In the genomic region with DNA sequence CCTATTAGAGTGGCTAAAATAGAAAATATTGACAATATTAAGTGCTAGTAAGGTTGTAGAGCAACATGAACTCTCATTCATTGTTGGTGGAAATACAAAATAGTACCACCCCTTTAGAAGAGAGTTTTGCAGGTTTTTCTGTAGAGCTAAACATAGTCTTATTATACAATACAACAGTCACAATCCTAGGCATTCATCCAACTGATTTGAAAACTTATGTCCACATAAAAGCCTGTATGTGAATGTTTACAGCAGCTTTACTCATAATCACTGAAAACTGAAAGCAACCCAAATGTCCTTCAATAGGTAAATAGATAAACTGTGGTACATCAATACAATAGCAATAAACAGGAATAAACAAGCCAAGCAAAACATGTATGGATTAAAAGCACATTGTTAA, we compare ENCODE assay signal across 25 cellular contexts.
DNase-seq lines count a peak whose midpoint lies in the region; ATAC-seq, FAIRE-seq and TF ChIP-seq lines count a peak whose summit lies in the region.
"Had no signal": no experiment of that assay in that cellular context is flagged by ENCODE, and none has a peak within 500 bp of the region (broad histone marks: within the 10 kb centered on the region; RNA-seq: fewer than 3 reads in every experiment).

No MANE protein-coding gene starts in this region.

- H3K27ac ChIP-seq in A549 (no peak overlapping the region), IMR-90 (ENCODE audit: insufficient read depth, low read length) (no peak overlapping the region), PC-3 (ENCODE audit: low read length) (no peak overlapping the region)
- H3K27ac ChIP-seq: 22Rv1, BLaER1 had no signal

- no peak overlapping the region for H2BK15ac ChIP-seq in IMR-90 (ENCODE audit: low read depth, low read length)

- no peak overlapping the region for H3K14ac ChIP-seq in IMR-90 (replicated peaks; ENCODE audit: low read depth, low read length)

- TF ChIP-seq POLR2A in A549 (IDR thresholded peaks at IDR 0.05; ENCODE audit: low read length) (no peak), IMR-90 (IDR thresholded peaks at IDR 0.05; ENCODE audit: low read depth, low read length) (no peak)

- TF ChIP-seq RAD21 in A549 (conservative IDR thresholded peaks at IDR 0.05 in 1 of 2, IDR thresholded peaks at IDR 0.05 in 1 of 2) (no peak), IMR-90 (IDR thresholded peaks at IDR 0.05; ENCODE audit: low read length) (no peak)

- TF ChIP-seq EP300 in A549 (IDR thresholded peaks at IDR 0.05) = no peak

- no peak overlapping the region for H3K56ac ChIP-seq in IMR-90 (ENCODE audit: extremely low read depth, insufficient read depth, low read length)

- POLR2A ChIA-PET in A549 (lab: Yijun Ruan, JAX) (no interaction called here), IMR-90 (lab: Charles Lee; ENCODE audit: unreplicated experiment) (no interaction called here), PC-3 (lab: Charles Lee; ENCODE audit: unreplicated experiment) (no interaction called here)

- no peak overlapping the region for H3K4ac ChIP-seq in IMR-90 (ENCODE audit: low read depth, low read length)

- H4K20me1 ChIP-seq in IMR-90 (ENCODE audit: insufficient read depth, low read length) (no peaks in the 10 kb centered on the region), PC-3 (ENCODE audit: low read length) (no peaks in the 10 kb centered on the region)
- H4K20me1 ChIP-seq: BLaER1 had no signal

- no peaks in the 10 kb centered on the region for H3K9me2 ChIP-seq in PC-3 (replicated peaks; ENCODE audit: low read length)

- H3K79me1 ChIP-seq in IMR-90 (ENCODE audit: low read depth in 1 of 2, low read length in 2 of 2) = no peaks in the 10 kb centered on the region

- H3K9me3 ChIP-seq in A549 = peaks cover 10% of the 10 kb centered on the region; the same call in 2 of the 3 replicates
- H3K9me3 ChIP-seq in IMR-90 (ENCODE audit: control insufficient read depth, insufficient read depth, low read length) = no peaks in the 10 kb centered on the region
- 0 out of 2 replicates have a peak, but pooled peaks cover 3% of the 10 kb centered on the region for H3K9me3 ChIP-seq in PC-3 (ENCODE audit: low read length)
- H3K9me3 ChIP-seq: BE2C, BLaER1 had no signal

- in situ Hi-C loops in IMR-90 (cut with MboI; ENCODE audit: low sequenced_read_pairs) = no loop called here

- H3K9me1 ChIP-seq in IMR-90 (ENCODE audit: insufficient read depth, low read length) = no peaks in the 10 kb centered on the region; the same call in 1 of the 2 replicates

- H3K18ac ChIP-seq in IMR-90 (ENCODE audit: low read depth, low read length) = no peak overlapping the region

- H3K9ac ChIP-seq in IMR-90 (ENCODE audit: low read depth, low read length) (no peak overlapping the region), PC-3 (ENCODE audit: low read length) (no peak overlapping the region)
- H3K9ac ChIP-seq: BLaER1 had no signal

- H2AFZ ChIP-seq in IMR-90 (replicated peaks; ENCODE audit: low read length, poor library complexity) (no peak overlapping the region), PC-3 (ENCODE audit: low read length) (no peak overlapping the region)

- no peak overlapping the region for H2AK9ac ChIP-seq in IMR-90 (replicated peaks; ENCODE audit: low read depth, low read length, poor library complexity)

- peaks cover 5% of the 10 kb centered on the region for H3F3A ChIP-seq in PC-3 (ENCODE audit: low read length, unreplicated experiment)

- no peak for FAIRE-seq in A549 (lab: Jason Lieb, UNC)
- FAIRE-seq: G401.6, GM12891, GM19239 had no signal

- no TSS peak for BruUV-seq in IMR-90 (replicated peaks; lab: Mats Ljungman, UMichigan)
- BruUV-seq in PC-3 (replicated peaks; lab: Mats Ljungman, UMichigan) = no TSS peak

- ATAC-seq in A549 (no peak), IMR-90 (ENCODE audit: low read depth) (no peak), PC-3 (peak; percentile 19; the same call in 1 of the 2 replicates), HG03520 (IDR thresholded peaks at IDR 0.05; ENCODE audit: unreplicated experiment) (no peak)

- H4K8ac ChIP-seq in IMR-90 (ENCODE audit: low read depth in 2 of 2, low read length in 2 of 2) = no peak overlapping the region

- no peak overlapping the region for H4K91ac ChIP-seq in IMR-90 (ENCODE audit: insufficient read depth, low read depth, low read length)

- H3K4me2 ChIP-seq in A549 (no peak overlapping the region), IMR-90 (ENCODE audit: low read depth, low read length) (no peak overlapping the region), PC-3 (ENCODE audit: low read length) (no peak overlapping the region)
- H3K4me2 ChIP-seq: BLaER1 had no signal

- H2AK5ac ChIP-seq in IMR-90 (ENCODE audit: low read depth, low read length) = no peak overlapping the region

- DNase-seq in A549 (ENCODE audit: low read depth in 1 of 2, low spot score in 1 of 2) = no peak
- DNase-seq in IMR-90 = peak; percentile 56
- DNase-seq in PC-3 = peak; percentile 50
- peak; percentile 18 for DNase-seq in fibroblast of mammary gland (ENCODE audit: low read depth)
- DNase-seq in Kasumi-1 (lab: John Stamatoyannopoulos, UW) = no peak
- DNase-seq in DMS79 (lab: John Stamatoyannopoulos, UW) = no peak
- DNase-seq in NCI-H69 (lab: John Stamatoyannopoulos, UW) = no peak
- DNase-seq: ACHN; BE2C; C1 segment of cervical spinal cord; CD4-positive, alpha-beta memory T cell; CD4-positive, CD25-positive, alpha-beta regulatory T cell; CD8-positive, alpha-beta memory T cell; COR-L47; DMS 273 treated with DMSO at 0.1 percent for 48 hours; DMS153; DMS53; DMS79 treated with DMSO at 0.1 percent for 48 hours; GF-D8 had no signal

- no peak overlapping the region for H2BK20ac ChIP-seq in IMR-90 (ENCODE audit: low read depth, low read length)

- CTCF ChIA-PET in A549 (lab: Yijun Ruan, JAX) (interaction anchor here (0.9 kb wide), 1 partner anchor 333 kb away, joined by 3 read pairs; no protein-coding TSS in a partner anchor), IMR-90 (lab: Yijun Ruan, JAX) (no interaction called here), PC-3 (lab: Charles Lee) (no interaction called here)

- H3K27me3 ChIP-seq in IMR-90 (ENCODE audit: control insufficient read depth, insufficient read depth, low read length) = no peaks in the 10 kb centered on the region
- no peaks in the 10 kb centered on the region for H3K27me3 ChIP-seq in PC-3 (ENCODE audit: low read length)
- H3K27me3 ChIP-seq: BE2C, BLaER1 had no signal

- H3K23ac ChIP-seq in IMR-90 (ENCODE audit: low read depth, low read length) = no peak overlapping the region

- H3K4me1 ChIP-seq in A549 (peaks cover 21% of the 10 kb centered on the region), IMR-90 (ENCODE audit: control insufficient read depth, insufficient read depth, low read length) (peaks cover 5% of the 10 kb centered on the region), PC-3 (ENCODE audit: insufficient read depth, low read length) (peaks cover 39% of the 10 kb centered on the region)
- H3K4me1 ChIP-seq: BE2C, BLaER1 had no signal

- TF ChIP-seq CTCF in A549 (IDR thresholded peaks at IDR 0.05) (no peak), IMR-90 (conservative IDR thresholded peaks at IDR 0.05; ENCODE audit: low read depth, low read length) (no peak), PC-3 (conservative IDR thresholded peaks at IDR 0.05; ENCODE audit: low read depth, low read length) (no peak), fibroblast of mammary gland (conservative IDR thresholded peaks at IDR 0.05; ENCODE audit: control insufficient read depth, insufficient read depth, low read depth, low read length) (no peak)

- no peak overlapping the region for H2BK5ac ChIP-seq in IMR-90 (ENCODE audit: low read depth, low read length, poor library complexity, severe bottlenecking)

- no peaks in the 10 kb centered on the region for H3K79me2 ChIP-seq in PC-3 (ENCODE audit: low read length)

- intact Hi-C loops in IMR-90 (cut with micrococcal nuclease) = no loop called here
- intact Hi-C loops in PC-3 (cut with micrococcal nuclease) = no loop called here

- H3K36me3 ChIP-seq in IMR-90 (ENCODE audit: control insufficient read depth, insufficient read depth, low read length) = no peaks in the 10 kb centered on the region
- H3K36me3 ChIP-seq in PC-3 (ENCODE audit: low read depth, low read length) = peaks cover 3% of the 10 kb centered on the region; the same call in 1 of the 2 replicates
- H3K36me3 ChIP-seq: BE2C, BLaER1 had no signal

- no peak overlapping the region for H3K4me3 ChIP-seq in A549
- H3K4me3 ChIP-seq in IMR-90 (ENCODE audit: insufficient read depth, low read depth, low read length) = no peak overlapping the region
- no peak overlapping the region for H3K4me3 ChIP-seq in PC-3 (ENCODE audit: low read length)
- H3K4me3 ChIP-seq in fibroblast of mammary gland (ENCODE audit: control insufficient read depth, low read depth, low read length) = no peak overlapping the region
- H3K4me3 ChIP-seq: BLaER1 had no signal

- no peak overlapping the region for H2BK120ac ChIP-seq in IMR-90 (ENCODE audit: low read depth, low read length)

- dilution Hi-C loops in IMR-90 (cut with HindIII; ENCODE audit: low sequenced_read_pairs, unreplicated experiment) = no loop called here

- H4K5ac ChIP-seq in IMR-90 (ENCODE audit: low read depth, low read length) = no peak overlapping the region

TF ChIP-seq in A549, 52 proteins besides CTCF, POLR2A, EP300 and RAD21 (continues in another document):
- TF ChIP-seq EHMT2 (IDR thresholded peaks at IDR 0.05; ENCODE audit: low read depth) (no peak), RARB (CRISPR knock-in tag; IDR thresholded peaks at IDR 0.05) (no peak), ZFP36 (IDR thresholded peaks at IDR 0.05; ENCODE audit: borderline replicate concordance, partially characterized antibody) (peak; percentile 50), FOSL2 (IDR thresholded peaks at IDR 0.05) (no peak), FOSL2 (CRISPR knock-in tag; IDR thresholded peaks at IDR 0.05) (no peak)
- TF ChIP-seq, protein P1, sequence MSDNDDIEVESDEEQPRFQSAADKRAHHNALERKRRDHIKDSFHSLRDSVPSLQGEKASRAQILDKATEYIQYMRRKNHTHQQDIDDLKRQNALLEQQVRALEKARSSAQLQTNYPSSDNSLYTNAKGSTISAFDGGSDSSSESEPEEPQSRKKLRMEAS (IDR thresholded peaks at IDR 0.05) = no peak

TF ChIP-seq in IMR-90, 13 proteins besides CTCF, POLR2A, EP300 and RAD21 (continues in another document):
- TF ChIP-seq MAZ (IDR thresholded peaks at IDR 0.05; ENCODE audit: borderline replicate concordance, low read depth, low read length) (no peak), MXI1 (IDR thresholded peaks at IDR 0.05; ENCODE audit: borderline replicate concordance, low read depth, low read length) (no peak), FOS (IDR thresholded peaks at IDR 0.05; ENCODE audit: low read depth, low read length) (no peak), SMC3 (IDR thresholded peaks at IDR 0.05; ENCODE audit: low read depth, low read length) (no peak), RCOR1 (IDR thresholded peaks at IDR 0.05; ENCODE audit: insufficient replicate concordance, low read length) (no peak), CHD1 (IDR thresholded peaks at IDR 0.05; ENCODE audit: low read depth, low read length) (no peak), MAFK (IDR thresholded peaks at IDR 0.05; ENCODE audit: low read depth, low read length) (no peak), BHLHE40 (IDR thresholded peaks at IDR 0.05; ENCODE audit: low read depth, low read length) (no peak)

Comparison
In these comparisons a context has a peak if more than half of its experiments do, and no peak if none do; other contexts are left out.
1. DNase-seq: peak in IMR-90 (single experiment), PC-3 (single experiment) and fibroblast of mammary gland (single experiment); none in A549 (0 of 2), Kasumi-1 (0 of 2), DMS79 (single experiment) and NCI-H69 (single experiment).